ENCODE assay signal across 8 cellular contexts in the genomic region with DNA sequence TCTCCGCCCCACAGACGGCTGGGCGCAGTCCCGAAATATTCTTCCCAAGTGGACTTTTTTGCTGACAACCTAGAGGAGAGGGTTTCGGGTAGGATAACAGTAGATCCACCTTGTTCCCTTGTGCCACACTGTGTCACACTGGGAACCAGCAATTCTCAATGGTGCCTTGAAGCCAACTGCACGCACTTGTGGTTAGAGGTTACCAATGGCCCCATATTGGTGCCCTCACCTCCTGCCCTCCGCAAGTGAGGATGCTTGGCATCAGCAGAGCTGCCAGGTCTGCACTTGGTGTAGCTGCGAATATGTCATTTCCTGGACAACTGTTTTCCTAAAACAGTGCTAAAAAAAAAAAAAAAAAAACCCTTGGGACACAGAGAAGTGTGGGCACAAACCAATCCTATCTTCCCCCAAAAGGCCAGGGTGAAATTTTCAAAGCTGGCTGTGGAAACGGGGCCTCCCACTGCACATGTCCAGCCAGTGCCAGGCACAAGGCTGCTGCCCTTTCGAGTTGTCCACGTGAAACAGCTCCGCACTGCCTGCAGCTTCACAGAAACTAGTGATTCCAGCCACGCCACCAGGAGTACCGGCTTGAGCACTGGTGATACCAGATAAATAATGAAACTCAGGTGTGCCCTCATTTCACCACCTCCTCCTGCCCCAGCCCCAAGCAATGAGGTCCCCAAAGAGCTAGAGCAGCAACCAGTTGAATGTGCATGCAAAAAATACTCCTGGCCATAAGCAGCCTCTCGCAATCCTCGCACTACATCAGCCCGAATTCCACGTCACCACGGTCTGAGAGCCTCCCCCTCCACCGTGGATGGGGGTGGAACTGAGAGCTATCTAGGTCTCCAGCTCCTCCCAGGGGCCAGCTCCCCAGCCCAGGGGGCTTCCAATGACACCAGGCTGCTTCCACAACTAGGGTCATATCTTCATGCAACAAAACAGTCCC. TPM values are rescaled to one million over a fixed set of nuclear protein-coding genes. Genes with fewer than 3 reads are reported as not detected.
A peak's percentile ranks its signal among the peaks of the same experiment; 100 is the strongest.
DNase-seq lines count a peak whose midpoint lies in the region; ATAC-seq and TF ChIP-seq lines count a peak whose summit lies in the region.

No MANE protein-coding gene starts in this region.

- peak in 1 of 2 donors; percentile 16 for ATAC-seq in activated naive CD4-positive, alpha-beta T cell treated with anti-CD3 and anti-CD28 coated beads, Interleukin-2, amount 50 U/mL, for 72 hours
- ATAC-seq in right lobe of liver = no peak
- no peak for ATAC-seq in omental fat pad (ENCODE audit: low FRiP score)

- H3K27ac ChIP-seq in right lobe of liver = peak overlapping the region; percentile 47 to 69 (median 68)

- H3K4me1 ChIP-seq in right lobe of liver = peaks cover 0 to 25% (median 2%) of the 10 kb centered on the region in 4 donors

- no peaks in the 10 kb centered on the region for H3K9me3 ChIP-seq in right lobe of liver

- H3K36me3 ChIP-seq in right lobe of liver = no peaks in the 10 kb centered on the region

- H3K36me3 Mint-ChIP-seq in activated naive CD4-positive, alpha-beta T cell treated with anti-CD3 and anti-CD28 coated beads, Interleukin-2, amount 50 U/mL, for 72 hours = peaks cover 32 to 35% of the 10 kb centered on the region in 2 donors

- peak overlapping the region; percentile 17 for H3K4me3 ChIP-seq in AG09309 (ENCODE audit: control insufficient read depth, low read depth, low read length)
- peak overlapping the region; percentile 33 for H3K4me3 ChIP-seq in LNCaP clone FGC (ENCODE audit: low read depth, low read length)
- H3K4me3 ChIP-seq in right lobe of liver = peak overlapping the region in 2 of 3 donors; percentile 26 to 49

- intact Hi-C loops in right lobe of liver (cut with DNase I) = loop anchor here in 1 of 2 donors (10.0 kb wide), 1 partner anchor 218 kb away; no protein-coding TSS in a partner anchor

- H3K27me3 ChIP-seq in right lobe of liver = no peaks in the 10 kb centered on the region

- TF ChIP-seq CTCF in AG09309 (IDR thresholded peaks at IDR 0.05; ENCODE audit: control insufficient read depth, insufficient read depth, low read depth, low read length, missing control alignments) = no peak
- no peak for TF ChIP-seq CTCF in LNCaP clone FGC (IDR thresholded peaks at IDR 0.05; ENCODE audit: control insufficient read depth, extremely low read depth, insufficient read depth)
- no peak for TF ChIP-seq CTCF in right lobe of liver (IDR thresholded peaks at IDR 0.05)
- TF ChIP-seq CTCF in omental fat pad (IDR thresholded peaks at IDR 0.05) = no peak

- DNase-seq in AG09309 (ENCODE audit: low read depth) (no peak), LNCaP clone FGC (ENCODE audit: low read depth) (no peak), right lobe of liver (peak in 1 of 3 donors; percentile 29), superior temporal gyrus (ENCODE audit: extremely low spot score) (peak; percentile 63), SHP77 (lab: John Stamatoyannopoulos, UW) (no peak), omental fat pad (ENCODE audit: low spot score) (no peak), COLO668 (lab: John Stamatoyannopoulos, UW; ENCODE audit: unreplicated experiment) (no peak)
- peak; percentile 62 to 75 for DNase-seq in activated naive CD4-positive, alpha-beta T cell treated with anti-CD3 and anti-CD28 coated beads, Interleukin-2, amount 50 U/mL, for 72 hours (ENCODE audit: low spot score in 2 of 2)

- no peak for TF ChIP-seq POLR2A in right lobe of liver (IDR thresholded peaks at IDR 0.05)

- 44% methylated on average over 7 of the region's 20 CpGs for WGBS in right lobe of liver (ENCODE audit: insufficient coverage, low coverage, low lambda C conversion rate, missing lambda C conversion rate)

- H3K9me3 Mint-ChIP-seq in activated naive CD4-positive, alpha-beta T cell treated with anti-CD3 and anti-CD28 coated beads, Interleukin-2, amount 50 U/mL, for 72 hours = no peaks in the 10 kb centered on the region

- peak overlapping the region; percentile 98 to 100 for H3K27ac Mint-ChIP-seq in activated naive CD4-positive, alpha-beta T cell treated with anti-CD3 and anti-CD28 coated beads, Interleukin-2, amount 50 U/mL, for 72 hours

RNA-seq across cellular contexts. Expression of a gene that starts 51.2 kb away (rescaled TPM):
- total RNA-seq in activated naive CD4-positive, alpha-beta T cell treated with anti-CD3 and anti-CD28 coated beads, Interleukin-2, amount 50 U/mL, for 72 hours = 10 to 100 TPM; 50.7 to 58.5 TPM
- total RNA-seq in right lobe of liver (10 to 100 TPM in 4 of 6 experiments, 1 to 10 TPM in 2; 7.5 to 14.0 (median 10.8) TPM), omental fat pad (10 to 100 TPM; 11.5 to 18.5 (median 15.5) TPM)

RNA-seq across cellular contexts. Expression of a gene that starts 51.4 kb away (rescaled TPM):
- 10 to 100 TPM; 43.9 to 58.4 TPM for total RNA-seq in activated naive CD4-positive, alpha-beta T cell treated with anti-CD3 and anti-CD28 coated beads, Interleukin-2, amount 50 U/mL, for 72 hours
- total RNA-seq in right lobe of liver (10 to 100 TPM; 25.2 to 39.8 (median 33.5) TPM), omental fat pad (10 to 100 TPM; 44.1 to 98.0 (median 45.0) TPM)

Comparison
In these comparisons a context has a peak if more than half of its experiments do, and no peak if none do; other contexts are left out.
1. DNase-seq: peak in activated naive CD4-positive, alpha-beta T cell treated with anti-CD3 and anti-CD28 coated beads, Interleukin-2, amount 50 U/mL, for 72 hours (2 of 2) and superior temporal gyrus (single experiment); none in AG09309 (single experiment), LNCaP clone FGC (single experiment), SHP77 (0 of 2), omental fat pad (single experiment) and COLO668 (single experiment).
2. Peak in every context shown above with its lines, with median percentiles within 50 percentile points of each other: H3K4me3 ChIP-seq.